Comparison of ENCODE assay signal across 8 cellular contexts in genomic region chr5:87411586-87412416, GRCh38. TPM values are rescaled to one million over a fixed set of nuclear protein-coding genes. Genes with fewer than 3 reads are reported as not detected.
DNase-seq lines count a peak whose midpoint lies in the region; ATAC-seq and TF ChIP-seq lines count a peak whose summit lies in the region.

No MANE protein-coding gene starts in this region.

- ATAC-seq in HG02870 (IDR thresholded peaks at IDR 0.05; ENCODE audit: unreplicated experiment) (peak; percentile 6), body of pancreas (peak; percentile 14)

- peaks cover 4% of the 10 kb centered on the region; the same call in 1 of the 2 replicates for H4K20me1 ChIP-seq in PC-9 (ENCODE audit: insufficient read depth)

- H3F3A ChIP-seq in PC-9 (ENCODE audit: insufficient read depth, low read depth), result 0 out of 2 replicates have a peak, but pooled peaks cover 5% of the 10 kb centered on the region

- intact Hi-C loops in PC-9 (cut with micrococcal nuclease; ENCODE audit: unreplicated experiment), result loop anchor here (5.0 kb wide), 6 partner anchors 370 to 1376 kb away; no protein-coding TSS in a partner anchor
- intact Hi-C loops in body of pancreas (cut with DNase I), result no loop called here

- H3K36me3 ChIP-seq in PC-9 (ENCODE audit: low read depth) (peaks cover 29% of the 10 kb centered on the region), body of pancreas (replicated peaks in 1 of 2; ENCODE audit: insufficient read depth in 1 of 2, low read depth in 2 of 2) (peaks cover 0 to 8% of the 10 kb centered on the region in 2 donors)

- DNase-seq in stimulated activated CD4-positive, alpha-beta T cell treated with anti-CD3 and anti-CD28 coated beads, Interleukin-1b, Interleukin-23, amount 100 ng/mL, for 48 hours, result peak; percentile 4
- no peak for DNase-seq in stimulated activated CD4-positive, alpha-beta T cell treated with anti-CD3 and anti-CD28 coated beads, Interleukin-4, amount 100 ng/mL, for 1 hour
- DNase-seq in PC-9 (peak in 1 of 2 experiments; percentile 6), body of pancreas (peak; percentile 17 to 31 (median 24)), iPS-NIHi11 (ENCODE audit: low spot score) (peak; percentile 30), GM13976 (ENCODE audit: low spot score) (no peak)

- POLR2A ChIA-PET in PC-9 (lab: Charles Lee; ENCODE audit: unreplicated experiment), result interaction anchor here (0.6 to 1.1 kb wide), 2 partner anchors 145 to 1249 kb away, joined by 4 to 17 read pairs; partner anchors contain the start of gene RASA1

- in situ Hi-C loops in GM13976 (cut with MboI; ENCODE audit: low sequenced_read_pairs, unreplicated experiment), result no loop called here

- peaks cover 26% of the 10 kb centered on the region for H3K79me2 ChIP-seq in PC-9 (ENCODE audit: low read depth)

- H3K27ac ChIP-seq in PC-9 (peak overlapping the region; percentile 55), body of pancreas (peak overlapping the region; percentile 94 to 98 (median 94)), skin epidermis (peak overlapping the region; percentile 73 to 99 (median 92))

- WGBS in body of pancreas, 2 donors, result 1 to 2% methylated on average over 18 of the region's 18 CpGs

- H3K27me3 ChIP-seq in PC-9 (ENCODE audit: insufficient read depth, low read depth) (no peaks in the 10 kb centered on the region), body of pancreas (no peaks in the 10 kb centered on the region)

- TF ChIP-seq POLR2A in body of pancreas (IDR thresholded peaks at IDR 0.05), result no peak

- H3K4me3 ChIP-seq in PC-9 (peak overlapping the region; percentile 89), body of pancreas (peak overlapping the region; percentile 30 to 91), skin epidermis (peak overlapping the region; percentile 76 to 97 (median 84))

- H2AFZ ChIP-seq in PC-9, result peak overlapping the region; percentile 92

- H3K9me2 ChIP-seq in PC-9 (ENCODE audit: insufficient read depth), result no peaks in the 10 kb centered on the region

- H3K9me3 ChIP-seq in PC-9 (ENCODE audit: insufficient read depth, low read depth) (no peaks in the 10 kb centered on the region), body of pancreas (no peaks in the 10 kb centered on the region)

- no TSS peak for BruUV-seq in PC-9 (replicated peaks; lab: Mats Ljungman, UMichigan)

- peaks cover 13% of the 10 kb centered on the region for H3K4me1 ChIP-seq in PC-9 (replicated peaks; ENCODE audit: insufficient read depth)
- peaks cover 18% of the 10 kb centered on the region for H3K4me1 ChIP-seq in body of pancreas

- peak overlapping the region; percentile 96 for H3K4me2 ChIP-seq in PC-9

- CTCF ChIA-PET in PC-9 (lab: Charles Lee), result interaction anchor here (0.5 to 0.7 kb wide), 2 partner anchors 16 to 120 kb away, joined by 3 read pairs; no protein-coding TSS in a partner anchor

- no peak for TF ChIP-seq CTCF in PC-9 (conservative IDR thresholded peaks at IDR 0.05)
- peak in 1 of 7 experiments; percentile 3 for TF ChIP-seq CTCF in body of pancreas (IDR thresholded peaks at IDR 0.05)
- TF ChIP-seq CTCF in GM13976 (IDR thresholded peaks at IDR 0.05; ENCODE audit: borderline replicate concordance, control extremely low read depth, extremely low read depth, insufficient read depth, missing control alignments), result no peak

RNA-seq across cellular contexts. Expression of gene CCNH, which starts 0.9 kb away (rescaled TPM):
- total RNA-seq in PC-9 (2021) (38.5 and 43.9 TPM in 2 replicates), body of pancreas (100 to 1,000 TPM; 107 to 152 TPM)

Comparison
In these comparisons a context has a peak if more than half of its experiments do, and no peak if none do; other contexts are left out.
1. DNase-seq: peak in stimulated activated CD4-positive, alpha-beta T cell treated with anti-CD3 and anti-CD28 coated beads, Interleukin-1b, Interleukin-23, amount 100 ng/mL, for 48 hours (single experiment), body of pancreas (4 of 4) and iPS-NIHi11 (single experiment); none in stimulated activated CD4-positive, alpha-beta T cell treated with anti-CD3 and anti-CD28 coated beads, Interleukin-4, amount 100 ng/mL, for 1 hour (single experiment) and GM13976 (single experiment).
2. Peak in every context shown above with its lines, with median percentiles within 50 percentile points of each other: H3K27ac ChIP-seq and H3K4me3 ChIP-seq.